8 cellular contexts compared by ENCODE assay signal in genomic region chr2:119174216-119174992, GRCh38. TPM values are rescaled to one million over a fixed set of nuclear protein-coding genes. Genes with fewer than 3 reads are reported as not detected.
DNase-seq lines count a peak whose midpoint lies in the region; ATAC-seq and TF ChIP-seq lines count a peak whose summit lies in the region.

No MANE protein-coding gene starts in this region.

- no peaks in the 10 kb centered on the region for H3K4me1 ChIP-seq in esophagus squamous epithelium

- WGBS in esophagus squamous epithelium, 2 donors: 62 to 76% methylated on average over 16 to 17 of the region's 22 CpGs

- no peak overlapping the region for H3K4me3 ChIP-seq in esophagus squamous epithelium

- H3K27me3 ChIP-seq in esophagus squamous epithelium: peaks cover 0 to 2% (median 0%) of the 10 kb centered on the region in 4 donors

- no peaks in the 10 kb centered on the region for H3K36me3 ChIP-seq in esophagus squamous epithelium

- peak; percentile 41 to 66 (median 47) for DNase-seq in NCI-H1417 (lab: John Stamatoyannopoulos, UW)
- no peak for DNase-seq in NCI-H1417 treated with DMSO at 0.1 percent for 48 hours (lab: John Stamatoyannopoulos, UW)
- DNase-seq in NCI-H69 (lab: John Stamatoyannopoulos, UW): peak; percentile 66
- peak; percentile 10 for DNase-seq in activated CD8-positive, alpha-beta memory T cell treated with anti-CD3 and anti-CD28 coated beads, Interleukin-2, amount 50 U/mL, for 1 hour (ENCODE audit: extremely low read depth)
- no peak for DNase-seq in esophagus squamous epithelium (lab: John Stamatoyannopoulos, UW)
- peak; percentile 8 for DNase-seq in pons (ENCODE audit: low spot score)
- DNase-seq in GF-D8 (lab: John Stamatoyannopoulos, UW): no peak

- H3K9me3 ChIP-seq in esophagus squamous epithelium: no peaks in the 10 kb centered on the region

- no peak for TF ChIP-seq POLR2A in esophagus squamous epithelium (IDR thresholded peaks at IDR 0.05)

- intact Hi-C loops in esophagus squamous epithelium (cut with DNase I): loop anchor here (5.0 kb wide), 1 partner anchor 292 kb away; no protein-coding TSS in a partner anchor

- no peak overlapping the region for H3K27ac ChIP-seq in esophagus squamous epithelium

- peak; percentile 34 to 69 (median 58) for TF ChIP-seq CTCF in esophagus squamous epithelium (IDR thresholded peaks at IDR 0.05)

- peak; percentile 72 for ATAC-seq in HG02623 (IDR thresholded peaks at IDR 0.05; ENCODE audit: unreplicated experiment)

RNA-seq across cellular contexts. Expression of gene C1QL2, which starts 15.9 kb away (rescaled TPM):
- not detected for total RNA-seq in esophagus squamous epithelium

RNA-seq across cellular contexts. Expression of gene STEAP3, which starts 49.2 kb away (rescaled TPM):
- total RNA-seq in esophagus squamous epithelium: 10 to 100 TPM; 18.1 to 28.8 (median 25.7) TPM

Comparison
In these comparisons a context has a peak if more than half of its experiments do, and no peak if none do; other contexts are left out.
1. DNase-seq: peak in NCI-H1417 (3 of 3), NCI-H69 (single experiment), activated CD8-positive, alpha-beta memory T cell treated with anti-CD3 and anti-CD28 coated beads, Interleukin-2, amount 50 U/mL, for 1 hour (single experiment) and pons (single experiment); none in NCI-H1417 treated with DMSO at 0.1 percent for 48 hours (single experiment), esophagus squamous epithelium (single experiment) and GF-D8 (single experiment).